19 cellular contexts compared by ENCODE assay signal in genomic region chr22:49574861-49575702, GRCh38.
DNase-seq lines count a peak whose midpoint lies in the region; ATAC-seq and TF ChIP-seq lines count a peak whose summit lies in the region.
"Had no signal": no experiment of that assay in that cellular context is flagged by ENCODE, and none has a peak within 500 bp of the region (broad histone marks: within the 10 kb centered on the region; RNA-seq: fewer than 3 reads in every experiment).

No MANE protein-coding gene starts in this region.

- no peaks in the 10 kb centered on the region for H3K36me3 Mint-ChIP-seq in endodermal cell (ENCODE audit: low read depth)
- H3K36me3 Mint-ChIP-seq in CD4-positive, alpha-beta T cell (ENCODE audit: low read depth) = peaks cover 17% of the 10 kb centered on the region
- H3K36me3 Mint-ChIP-seq: activated naive CD4-positive, alpha-beta T cell treated with anti-CD3 and anti-CD28 coated beads, Interleukin-2, amount 50 U/mL, for 24 hours had no signal

- H3K27ac Mint-ChIP-seq in endodermal cell = no peak overlapping the region
- H3K27ac Mint-ChIP-seq in CD4-positive, alpha-beta T cell = no peak overlapping the region
- H3K27ac Mint-ChIP-seq: activated naive CD4-positive, alpha-beta T cell treated with anti-CD3 and anti-CD28 coated beads, Interleukin-2, amount 50 U/mL, for 24 hours; nephron progenitor cell; T-helper 1 cell treated with Interleukin-12 subunit alpha and Interleukin-12 subunit beta and Interleukin-4 antibody, amounts not matched to agents 30 μg/mL and 1 μg/mL, for 36 hours had no signal

- POLR2A ChIA-PET in CD4-positive, alpha-beta T cell (lab: Charles Lee) = no interaction called here

- H3K4me1 Mint-ChIP-seq in endodermal cell = no peaks in the 10 kb centered on the region
- H3K4me1 Mint-ChIP-seq in CD4-positive, alpha-beta T cell (ENCODE audit: low read depth) = no peaks in the 10 kb centered on the region
- H3K4me1 Mint-ChIP-seq: activated naive CD4-positive, alpha-beta T cell treated with anti-CD3 and anti-CD28 coated beads, Interleukin-2, amount 50 U/mL, for 24 hours had no signal

- no peak for TF ChIP-seq CTCF in endodermal cell (conservative IDR thresholded peaks at IDR 0.05)
- no peak for TF ChIP-seq CTCF in parathyroid adenoma (IDR thresholded peaks at IDR 0.05)
- TF ChIP-seq CTCF in CD4-positive, alpha-beta T cell (IDR thresholded peaks at IDR 0.05) = no peak

- no peaks in the 10 kb centered on the region for H3K79me2 ChIP-seq in parathyroid adenoma

- no peak overlapping the region for H3K4me3 Mint-ChIP-seq in endodermal cell
- no peak overlapping the region for H3K4me3 Mint-ChIP-seq in CD4-positive, alpha-beta T cell
- H3K4me3 Mint-ChIP-seq: activated naive CD4-positive, alpha-beta T cell treated with anti-CD3 and anti-CD28 coated beads, Interleukin-2, amount 50 U/mL, for 24 hours; nephron progenitor cell; T-helper 1 cell treated with Interleukin-12 subunit alpha and Interleukin-12 subunit beta and Interleukin-4 antibody, amounts not matched to agents 30 μg/mL and 1 μg/mL, for 36 hours had no signal

- WGBS in endodermal cell (ENCODE audit: insufficient coverage in 1 of 2, insufficient read length in 1 of 2), 2 experiments = 90 to 91% methylated on average over 30 to 32 of the region's 32 CpGs

- no peaks in the 10 kb centered on the region for H3K36me3 ChIP-seq in endodermal cell (ENCODE audit: control insufficient read depth, insufficient read depth, low read length)
- no peaks in the 10 kb centered on the region for H3K36me3 ChIP-seq in parathyroid adenoma (ENCODE audit: control insufficient read depth, insufficient read depth, low read length)
- H3K36me3 ChIP-seq: WERI-Rb-1 had no signal

- H3K9me3 Mint-ChIP-seq in endodermal cell = no peaks in the 10 kb centered on the region
- H3K9me3 Mint-ChIP-seq in CD4-positive, alpha-beta T cell = no peaks in the 10 kb centered on the region
- H3K9me3 Mint-ChIP-seq: activated naive CD4-positive, alpha-beta T cell treated with anti-CD3 and anti-CD28 coated beads, Interleukin-2, amount 50 U/mL, for 24 hours had no signal

- no peaks in the 10 kb centered on the region for H3K27me3 Mint-ChIP-seq in endodermal cell (ENCODE audit: insufficient read depth)
- H3K27me3 Mint-ChIP-seq in CD4-positive, alpha-beta T cell = no peaks in the 10 kb centered on the region
- H3K27me3 Mint-ChIP-seq: activated naive CD4-positive, alpha-beta T cell treated with anti-CD3 and anti-CD28 coated beads, Interleukin-2, amount 50 U/mL, for 24 hours had no signal

- no peaks in the 10 kb centered on the region for H3K27me3 ChIP-seq in endodermal cell (ENCODE audit: control insufficient read depth, insufficient read depth, low read length, poor library complexity, severe bottlenecking)
- H3K27me3 ChIP-seq in parathyroid adenoma (ENCODE audit: control insufficient read depth, insufficient read depth, low read length) = no peaks in the 10 kb centered on the region
- H3K27me3 ChIP-seq in CD4-positive, alpha-beta T cell (ENCODE audit: control insufficient read depth, insufficient read depth, low read length) = no peaks in the 10 kb centered on the region

- H3K9me3 ChIP-seq in endodermal cell (ENCODE audit: control insufficient read depth, low read length) = peaks cover 2% of the 10 kb centered on the region
- no peaks in the 10 kb centered on the region for H3K9me3 ChIP-seq in parathyroid adenoma (ENCODE audit: control insufficient read depth, low read length)
- peaks cover 3% of the 10 kb centered on the region for H3K9me3 ChIP-seq in CD4-positive, alpha-beta T cell (ENCODE audit: control insufficient read depth, low read length)

- intact Hi-C loops in cardiac septum (cut with DNase I) (no loop called here), Right ventricle myocardium inferior (cut with DNase I) (no loop called here)
- intact Hi-C loops in CD4-positive, alpha-beta T cell (cut with DNase I, micrococcal nuclease) = no loop called here

- H3K4me2 ChIP-seq in parathyroid adenoma (ENCODE audit: low read length) = no peak overlapping the region

- H3K9ac ChIP-seq in endodermal cell (ENCODE audit: extremely low read depth, low read length, poor library complexity, severe bottlenecking) (no peak overlapping the region), parathyroid adenoma (no peak overlapping the region)

- CTCF ChIA-PET in CD4-positive, alpha-beta T cell (lab: Charles Lee) = no interaction called here

- no peak overlapping the region for H3K4me3 ChIP-seq in endodermal cell (ENCODE audit: low read length)
- H3K4me3 ChIP-seq in parathyroid adenoma (ENCODE audit: low read depth, low read length) = no peak overlapping the region

- no peak overlapping the region for H2AFZ ChIP-seq in parathyroid adenoma

- H3K27ac ChIP-seq in endodermal cell (ENCODE audit: low read depth, low read length) = no peak overlapping the region
- H3K27ac ChIP-seq in parathyroid adenoma = peak overlapping the region; percentile 75
- no peak overlapping the region for H3K27ac ChIP-seq in CD4-positive, alpha-beta T cell (ENCODE audit: low read depth, low read length)
- H3K27ac ChIP-seq: WERI-Rb-1 had no signal

- DNase-seq in cardiac septum (ENCODE audit: low spot score) = peak; percentile 70
- DNase-seq in Right ventricle myocardium inferior (ENCODE audit: missing footprints) = no peak
- DNase-seq in endodermal cell = peak; percentile 5
- peak; percentile 38 for DNase-seq in ureter (ENCODE audit: low spot score)
- no peak for DNase-seq in NCI-H2107 (lab: John Stamatoyannopoulos, UW)
- DNase-seq in CD4-positive, alpha-beta T cell = no peak
- DNase-seq: activated CD4-positive, alpha-beta T cell treated with anti-CD3 and anti-CD28 coated beads, Interleukin-2, amount 50 U/mL, for 48 hours; C1 segment of cervical spinal cord; GF-D8; NCI-H1417 treated with DMSO at 0.1 percent for 48 hours; NCI-H69; nephron progenitor cell; SHP77; stimulated activated naive CD8-positive, alpha-beta T cell treated with anti-CD3 and anti-CD28 coated beads, Interleukin-15, Interleukin-2, amounts not matched to agents 100 U/mL and 50 U/mL, for 24 hours; WERI-Rb-1 had no signal

- no peaks in the 10 kb centered on the region for H3K4me1 ChIP-seq in endodermal cell (ENCODE audit: control insufficient read depth, insufficient read depth, low read length)
- H3K4me1 ChIP-seq in parathyroid adenoma = no peaks in the 10 kb centered on the region

- no peak for ATAC-seq in Right ventricle myocardium inferior
- no peak for ATAC-seq in GM18861 (IDR thresholded peaks at IDR 0.05; ENCODE audit: unreplicated experiment)
- ATAC-seq in CD4-positive, alpha-beta T cell (ENCODE audit: poor library complexity) = no peak
- ATAC-seq: stimulated activated naive CD8-positive, alpha-beta T cell treated with anti-CD3 and anti-CD28 coated beads, Interleukin-15, Interleukin-2, amounts not matched to agents 100 U/mL and 50 U/mL, for 24 hours had no signal

Comparison
In these comparisons a context has a peak if more than half of its experiments do, and no peak if none do; other contexts are left out.
1. DNase-seq: peak in cardiac septum (single experiment), endodermal cell (single experiment) and ureter (single experiment); none in Right ventricle myocardium inferior (single experiment), NCI-H2107 (single experiment) and CD4-positive, alpha-beta T cell (0 of 10).